Comparison of ENCODE assay signal across 8 cellular contexts in genomic region chr9:131382850-131383729, GRCh38. TPM values are rescaled to one million over a fixed set of nuclear protein-coding genes. Genes with fewer than 3 reads are reported as not detected.
DNase-seq lines count a peak whose midpoint lies in the region; ATAC-seq, FAIRE-seq and TF ChIP-seq lines count a peak whose summit lies in the region.

No MANE protein-coding gene starts in this region.

- in situ Hi-C loops in GM12878 (cut with MboI): no loop called here

- RAD21 ChIA-PET in GM12878 (lab: Charles Lee; ENCODE audit: unreplicated experiment): no interaction called here

- intact Hi-C loops in GM12878 (cut with micrococcal nuclease; ENCODE audit: unreplicated experiment) (no loop called here), Calu3 (cut with micrococcal nuclease; ENCODE audit: unreplicated experiment) (no loop called here)
- intact Hi-C loops in activated T-helper 2 cell treated with anti-CD3 and anti-CD28 coated beads, Interferon-gamma antibody, Interleukin-2, Interleukin-4, amounts not matched to agents 10 μg/mL and 5 μg/mL and 100 μg/mL, durations not matched to agents 14 hours and 24 hours and 36 hours (cut with micrococcal nuclease): no loop called here

- H3K27me3 ChIP-seq in GM12878 (replicated peaks in 1 of 2; ENCODE audit: control insufficient read depth in 2 of 2, insufficient read depth in 2 of 2, low read length in 1 of 2): no peaks in the 10 kb centered on the region

- DNase-seq in COLO829 (ENCODE audit: low spot score): peak; percentile 60
- peak; percentile 57 for DNase-seq in NCI-H1694 (lab: John Stamatoyannopoulos, UW)
- DNase-seq in GM12878 (ENCODE audit: low read depth, low spot score): no peak
- peak; percentile 44 for DNase-seq in inferior parietal cortex (ENCODE audit: extremely low spot score)
- DNase-seq in activated gamma-delta T cell treated with Interleukin-2 at 50 U/mL for 16 hours: no peak
- DNase-seq in activated T-helper 2 cell treated with anti-CD3 and anti-CD28 coated beads, Interferon-gamma antibody, Interleukin-2, Interleukin-4, amounts not matched to agents 10 μg/mL and 5 μg/mL and 100 μg/mL, durations not matched to agents 14 hours and 24 hours and 36 hours (ENCODE audit: low spot score): no peak
- DNase-seq in Calu3: no peak

- 65% methylated on average over 14 of the region's 19 CpGs for WGBS in GM12878 (ENCODE audit: insufficient coverage, insufficient replicate concordance, low lambda C conversion rate, missing lambda C conversion rate)

- no peak for TF ChIP-seq POLR2A in GM12878 (IDR thresholded peaks at IDR 0.05; ENCODE audit: low read depth, low read length)

- no peaks in the 10 kb centered on the region for H4K20me1 ChIP-seq in GM12878 (ENCODE audit: control insufficient read depth, insufficient read depth)

- H2AFZ ChIP-seq in GM12878 (ENCODE audit: control insufficient read depth, low read depth, low read length): peak overlapping the region; percentile 89

- H3K4me3 Mint-ChIP-seq in activated T-helper 2 cell treated with anti-CD3 and anti-CD28 coated beads, Interferon-gamma antibody, Interleukin-2, Interleukin-4, amounts not matched to agents 10 μg/mL and 5 μg/mL and 100 μg/mL, durations not matched to agents 14 hours and 24 hours and 36 hours (ENCODE audit: low read depth): no peak overlapping the region
- no peak overlapping the region for H3K4me3 Mint-ChIP-seq in Calu3 (ENCODE audit: low read depth, unreplicated experiment)

- no peaks in the 10 kb centered on the region for H3K36me3 Mint-ChIP-seq in activated T-helper 2 cell treated with anti-CD3 and anti-CD28 coated beads, Interferon-gamma antibody, Interleukin-2, Interleukin-4, amounts not matched to agents 10 μg/mL and 5 μg/mL and 100 μg/mL, durations not matched to agents 14 hours and 24 hours and 36 hours (ENCODE audit: low read depth)
- H3K36me3 Mint-ChIP-seq in Calu3 (ENCODE audit: insufficient read depth, unreplicated experiment): no peaks in the 10 kb centered on the region

- TF ChIP-seq RAD21 in GM12878 (IDR thresholded peaks at IDR 0.05; ENCODE audit: insufficient read depth, low read depth, low read length): no peak

- H3K4me1 ChIP-seq in GM12878 (ENCODE audit: control insufficient read depth, insufficient read depth, low read length): peaks cover 5% of the 10 kb centered on the region

- SMC1A ChIA-PET in GM12878 (lab: Charles Lee; ENCODE audit: uncharacterized antibody, unreplicated experiment): interaction anchor here (1.9 kb wide), 1 partner anchor 10 kb away, joined by 8 read pairs; no protein-coding TSS in a partner anchor

- H3K4me3 ChIP-seq in GM12878: no peak overlapping the region

- H3K9me3 ChIP-seq in GM12878 (replicated peaks; ENCODE audit: control insufficient read depth, insufficient read depth, low read length): no peaks in the 10 kb centered on the region

- peak overlapping the region; percentile 64 for H3K4me2 ChIP-seq in GM12878 (ENCODE audit: control insufficient read depth, insufficient read depth)

- H3K79me2 ChIP-seq in GM12878 (ENCODE audit: control insufficient read depth, insufficient read depth, low read length): no peaks in the 10 kb centered on the region

- CTCF ChIA-PET in GM12878 (lab: Yijun Ruan, JAX): interaction anchor here (1.2 kb wide), 1 partner anchor 84 kb away, joined by 4 read pairs; no protein-coding TSS in a partner anchor
- CTCF ChIA-PET in Calu3 (lab: Charles Lee): interaction anchor here (0.6 to 1.1 kb wide), 3 partner anchors 27 to 178 kb away, joined by 4 to 5 read pairs (median 5); no protein-coding TSS in a partner anchor

- H3K9ac ChIP-seq in GM12878 (ENCODE audit: control insufficient read depth, insufficient read depth, low read length): peak overlapping the region; percentile 44

- peaks cover 5% of the 10 kb centered on the region for H3K4me1 Mint-ChIP-seq in activated T-helper 2 cell treated with anti-CD3 and anti-CD28 coated beads, Interferon-gamma antibody, Interleukin-2, Interleukin-4, amounts not matched to agents 10 μg/mL and 5 μg/mL and 100 μg/mL, durations not matched to agents 14 hours and 24 hours and 36 hours (ENCODE audit: low read depth)
- peaks cover 10% of the 10 kb centered on the region for H3K4me1 Mint-ChIP-seq in Calu3 (ENCODE audit: low read depth, unreplicated experiment)

- peak; percentile 39; the same call in 1 of the 3 replicates for ATAC-seq in GM12878

- POLR2A ChIA-PET in GM12878 (lab: Charles Lee): interaction anchor here (0.7 to 1.0 kb wide), 2 partner anchors 10 to 164 kb away, joined by 3 to 7 read pairs; no protein-coding TSS in a partner anchor

- no peaks in the 10 kb centered on the region for H3K27me3 Mint-ChIP-seq in activated T-helper 2 cell treated with anti-CD3 and anti-CD28 coated beads, Interferon-gamma antibody, Interleukin-2, Interleukin-4, amounts not matched to agents 10 μg/mL and 5 μg/mL and 100 μg/mL, durations not matched to agents 14 hours and 24 hours and 36 hours (ENCODE audit: low read depth)
- no peaks in the 10 kb centered on the region for H3K27me3 Mint-ChIP-seq in Calu3 (ENCODE audit: unreplicated experiment)

- H3K36me3 ChIP-seq in GM12878 (ENCODE audit: control insufficient read depth in 2 of 2, insufficient read depth in 2 of 2, low read length in 1 of 2): no peaks in the 10 kb centered on the region

- TF ChIP-seq CTCF in GM12878 (IDR thresholded peaks at IDR 0.05 in 2 of 3, conservative IDR thresholded peaks at IDR 0.05 in 1 of 3; ENCODE audit: control insufficient read depth in 2 of 3, extremely low read depth in 1 of 3, insufficient read depth in 1 of 3, low read depth in 3 of 3, low read length in 3 of 3): no peak
- TF ChIP-seq CTCF in Calu3 (IDR thresholded peaks at IDR 0.05; ENCODE audit: unreplicated experiment): no peak

- no peak overlapping the region for H3K27ac Mint-ChIP-seq in activated T-helper 2 cell treated with anti-CD3 and anti-CD28 coated beads, Interferon-gamma antibody, Interleukin-2, Interleukin-4, amounts not matched to agents 10 μg/mL and 5 μg/mL and 100 μg/mL, durations not matched to agents 14 hours and 24 hours and 36 hours
- no peak overlapping the region for H3K27ac Mint-ChIP-seq in Calu3 (ENCODE audit: unreplicated experiment)

- H3K9me3 Mint-ChIP-seq in activated T-helper 2 cell treated with anti-CD3 and anti-CD28 coated beads, Interferon-gamma antibody, Interleukin-2, Interleukin-4, amounts not matched to agents 10 μg/mL and 5 μg/mL and 100 μg/mL, durations not matched to agents 14 hours and 24 hours and 36 hours: no peaks in the 10 kb centered on the region
- H3K9me3 Mint-ChIP-seq in Calu3 (ENCODE audit: low read depth, unreplicated experiment): no peaks in the 10 kb centered on the region

- H3K27ac ChIP-seq in GM12878 (ENCODE audit: control insufficient read depth, insufficient read depth) (no peak overlapping the region), temporal lobe (ENCODE audit: low read depth, low read length) (peak overlapping the region; percentile 44)

- no peak for FAIRE-seq in GM12878 (lab: Jason Lieb, UNC)

- BruUV-seq in GM12878 (replicated peaks; lab: Mats Ljungman, UMichigan) (no TSS peak), Calu3 (replicated peaks; lab: Mats Ljungman, UMichigan) (no TSS peak)

- no peak for TF ChIP-seq EP300 in GM12878 (IDR thresholded peaks at IDR 0.05; ENCODE audit: borderline replicate concordance in 1 of 2, control insufficient read depth in 1 of 2, low read depth in 2 of 2, low read length in 2 of 2)

TF ChIP-seq in GM12878, 131 proteins besides CTCF, POLR2A, EP300 and RAD21 (continues in another document):
- TF ChIP-seq STAT1 (conservative IDR thresholded peaks at IDR 0.05): no peak
- TF ChIP-seq NBN (IDR thresholded peaks at IDR 0.05): no peak
- TF ChIP-seq YY1 (IDR thresholded peaks at IDR 0.05; ENCODE audit: low read depth, low read length): no peak
- TF ChIP-seq MLLT1 (IDR thresholded peaks at IDR 0.05): no peak
- no peak for TF ChIP-seq BCL11A (IDR thresholded peaks at IDR 0.05; ENCODE audit: low read depth, low read length)
- no peak for TF ChIP-seq RB1 (IDR thresholded peaks at IDR 0.05; ENCODE audit: borderline replicate concordance)
- no peak for TF ChIP-seq KLF5 (IDR thresholded peaks at IDR 0.05; ENCODE audit: partially characterized antibody)
- TF ChIP-seq TCF7 (IDR thresholded peaks at IDR 0.05; ENCODE audit: borderline replicate concordance): no peak
- no peak for TF ChIP-seq NFYA (IDR thresholded peaks at IDR 0.05; ENCODE audit: borderline replicate concordance, low read depth, low read length)

RNA-seq across cellular contexts. Expression of gene PRRC2B, which starts 10.8 kb away (rescaled TPM):
- 179 and 186 TPM in 2 replicates for total RNA-seq in GM12878 (2013; cell fraction: nucleolus; rRNA removed)
- total RNA-seq in GM12878 (2014; rRNA removed) (27.8 and 32.0 TPM in 2 replicates), GM12878 (2014; rRNA removed; fragmentation: Illumina TruSeq; extraction: Trizol) (21.2 and 21.6 TPM in 2 replicates), GM12878 (2021) (150 and 155 TPM in 2 replicates), temporal lobe (259 TPM), Calu3 (2022) (137 and 143 TPM in 2 replicates)
- 45.8 TPM for polyA plus RNA-seq in GM12878 (2011; ENCODE audit: low read depth)
- polyA plus RNA-seq in GM12878 (2011; rRNA removed) (17.9 and 24.9 TPM in 2 replicates), GM12878 (2014; fragmentation: Illumina TruSeq; extraction: Trizol) (48.9 and 66.0 TPM in 2 replicates), GM12878 (2014; fragmentation: Nextera tagmentation; extraction: Ambion mirVana) (1 to 10 TPM in 1 of 2 experiments, under 1 TPM in 1; 0.84 to 2.0 TPM), GM12878 (2014; rRNA removed) (57.6 and 67.4 TPM in 2 replicates), GM12878 (2016; fragmentation: Nextera tagmentation; extraction: Ambion mirVana) (10 to 100 TPM; 28.0 to 29.3 TPM)
- polyA plus RNA-seq in GM12878 (2011; cell fraction: cytosol; rRNA removed): 21.0 and 25.4 TPM in 2 replicates
- 79.4 and 91.6 TPM in 2 replicates for polyA plus RNA-seq in GM12878 (2011; cell fraction: nucleus; rRNA removed)
- 53.4 and 80.1 TPM in 2 replicates for polyA plus RNA-seq in GM12878 (2012)
- 55.0 and 58.4 TPM in 2 replicates for polyA minus RNA-seq in GM12878 (2011; rRNA and poly(A)+ RNA removed)
- polyA minus RNA-seq in GM12878 (2011; cell fraction: cytosol; rRNA and poly(A)+ RNA removed): 24.6 and 29.8 TPM in 2 replicates
- polyA minus RNA-seq in GM12878 (2011; cell fraction: nucleus; rRNA and poly(A)+ RNA removed): 19.6 and 36.2 TPM in 2 replicates
- total RNA-seq in activated T-helper 2 cell treated with anti-CD3 and anti-CD28 coated beads, Interferon-gamma antibody, Interleukin-2, Interleukin-4, amounts not matched to agents 10 μg/mL and 5 μg/mL and 100 μg/mL, durations not matched to agents 14 hours and 24 hours and 36 hours: 150 and 174 TPM in 2 replicates

Comparison
In these comparisons a context has a peak if more than half of its experiments do, and no peak if none do; other contexts are left out.
1. DNase-seq: peak in COLO829 (single experiment), NCI-H1694 (single experiment) and inferior parietal cortex (single experiment); none in GM12878 (single experiment), activated gamma-delta T cell treated with Interleukin-2 at 50 U/mL for 16 hours (single experiment), activated T-helper 2 cell treated with anti-CD3 and anti-CD28 coated beads, Interferon-gamma antibody, Interleukin-2, Interleukin-4, amounts not matched to agents 10 μg/mL and 5 μg/mL and 100 μg/mL, durations not matched to agents 14 hours and 24 hours and 36 hours (single experiment) and Calu3 (single experiment).